Comparison of ENCODE assay signal across 10 cellular contexts in genomic region chr22:35425971-35426800, GRCh38. TPM values are rescaled to one million over a fixed set of nuclear protein-coding genes. Genes with fewer than 3 reads are reported as not detected.
A peak's percentile ranks its signal among the peaks of the same experiment; 100 is the strongest.
DNase-seq lines count a peak whose midpoint lies in the region; ATAC-seq and TF ChIP-seq lines count a peak whose summit lies in the region.
"Had no signal": no experiment of that assay in that cellular context is flagged by ENCODE, and none has a peak within 500 bp of the region (broad histone marks: within the 10 kb centered on the region; RNA-seq: fewer than 3 reads in every experiment).

No MANE protein-coding gene starts in this region.

- no peaks in the 10 kb centered on the region for H3K9me3 Mint-ChIP-seq in HFFc6
- no peaks in the 10 kb centered on the region for H3K9me3 Mint-ChIP-seq in activated T-helper 17 cell treated with anti-CD3 and anti-CD28 coated beads, Interleukin-2, amount 50 U/mL, for 72 hours
- H3K9me3 Mint-ChIP-seq in naive thymus-derived CD4-positive, alpha-beta T cell: no peaks in the 10 kb centered on the region

- no peak overlapping the region for H3K4me3 Mint-ChIP-seq in HFFc6
- no peak overlapping the region for H3K4me3 Mint-ChIP-seq in activated T-helper 17 cell treated with anti-CD3 and anti-CD28 coated beads, Interleukin-2, amount 50 U/mL, for 72 hours
- H3K4me3 Mint-ChIP-seq in naive thymus-derived CD4-positive, alpha-beta T cell: no peak overlapping the region

- no peak for TF ChIP-seq CTCF in HFFc6 (IDR thresholded peaks at IDR 0.05)
- no peak for TF ChIP-seq CTCF in mucosa of descending colon (IDR thresholded peaks at IDR 0.05)

- ATAC-seq in activated T-helper 17 cell treated with anti-CD3 and anti-CD28 coated beads, Interleukin-2, amount 50 U/mL, for 72 hours (replicated peaks): no peak
- ATAC-seq in naive thymus-derived CD4-positive, alpha-beta T cell: no peak
- ATAC-seq in mucosa of descending colon (no peak), GM19023 (IDR thresholded peaks at IDR 0.05; ENCODE audit: unreplicated experiment) (no peak)

- POLR2A ChIA-PET in naive thymus-derived CD4-positive, alpha-beta T cell (lab: Charles Lee): no interaction called here

- no peaks in the 10 kb centered on the region for H3K27me3 ChIP-seq in naive thymus-derived CD4-positive, alpha-beta T cell (ENCODE audit: control insufficient read depth in 2 of 2, insufficient read depth in 2 of 2, low read length in 2 of 2)

- H3K27me3 Mint-ChIP-seq in HFFc6 (ENCODE audit: insufficient read depth): peaks cover 2% of the 10 kb centered on the region
- H3K27me3 Mint-ChIP-seq in activated T-helper 17 cell treated with anti-CD3 and anti-CD28 coated beads, Interleukin-2, amount 50 U/mL, for 72 hours: no peaks in the 10 kb centered on the region
- no peaks in the 10 kb centered on the region for H3K27me3 Mint-ChIP-seq in naive thymus-derived CD4-positive, alpha-beta T cell

- CTCF ChIA-PET in naive thymus-derived CD4-positive, alpha-beta T cell (lab: Charles Lee): no interaction called here

- H3K36me3 Mint-ChIP-seq in HFFc6 (ENCODE audit: low read depth): peaks cover 7% of the 10 kb centered on the region; the same call in 1 of the 2 replicates
- H3K36me3 Mint-ChIP-seq in activated T-helper 17 cell treated with anti-CD3 and anti-CD28 coated beads, Interleukin-2, amount 50 U/mL, for 72 hours (ENCODE audit: low read depth): peaks cover 99% of the 10 kb centered on the region
- H3K36me3 Mint-ChIP-seq in naive thymus-derived CD4-positive, alpha-beta T cell: peaks cover 0 to 46% (median 11%) of the 10 kb centered on the region in 5 donors

- H3K9me3 ChIP-seq in mesodermal cell (ENCODE audit: control insufficient read depth, low read length): no peaks in the 10 kb centered on the region
- H3K9me3 ChIP-seq in naive thymus-derived CD4-positive, alpha-beta T cell (ENCODE audit: control insufficient read depth in 2 of 3, low read length in 3 of 3): no peaks in the 10 kb centered on the region
- no peaks in the 10 kb centered on the region for H3K9me3 ChIP-seq in mucosa of descending colon

- DNase-seq in COLO668 (lab: John Stamatoyannopoulos, UW; ENCODE audit: unreplicated experiment) (peak; percentile 83), HFFc6 (peak; percentile 5), mucosa of descending colon (no peak), NCI-H524 treated with DMSO at 0.1 percent for 48 hours (lab: John Stamatoyannopoulos, UW) (no peak)
- no peak for DNase-seq in naive thymus-derived CD4-positive, alpha-beta T cell
- DNase-seq: SIG-M5 had no signal

- WGBS in mesodermal cell (ENCODE audit: insufficient coverage in 2 of 2), 2 experiments: 80% methylated on average over 7 to 9 of the region's 11 CpGs

- intact Hi-C loops in naive thymus-derived CD4-positive, alpha-beta T cell (cut with micrococcal nuclease): no loop called here
- intact Hi-C loops in mucosa of descending colon (cut with DNase I, micrococcal nuclease): no loop called here

- peaks cover 4% of the 10 kb centered on the region for H3K4me1 ChIP-seq in mesodermal cell (ENCODE audit: control insufficient read depth, insufficient read depth, low read length, poor library complexity, severe bottlenecking)
- no peaks in the 10 kb centered on the region for H3K4me1 ChIP-seq in naive thymus-derived CD4-positive, alpha-beta T cell (ENCODE audit: control insufficient read depth in 2 of 2, insufficient read depth in 2 of 2, low read length in 2 of 2)
- H3K4me1 ChIP-seq in mucosa of descending colon (ENCODE audit: low read depth): peaks cover 1% of the 10 kb centered on the region

- H3K36me3 ChIP-seq in mesodermal cell (ENCODE audit: control insufficient read depth, insufficient read depth, low read length) (peaks cover 72% of the 10 kb centered on the region), mucosa of descending colon (ENCODE audit: low read depth) (no peaks in the 10 kb centered on the region)
- H3K36me3 ChIP-seq in naive thymus-derived CD4-positive, alpha-beta T cell (ENCODE audit: control insufficient read depth in 2 of 3, insufficient read depth in 3 of 3, low read length in 3 of 3): peaks cover 0 to 55% (median 5%) of the 10 kb centered on the region in 3 experiments

- peak overlapping the region; percentile 56; the same call in 1 of the 2 replicates for H3K27ac Mint-ChIP-seq in HFFc6
- H3K27ac Mint-ChIP-seq in activated T-helper 17 cell treated with anti-CD3 and anti-CD28 coated beads, Interleukin-2, amount 50 U/mL, for 72 hours: peak overlapping the region; percentile 75
- H3K27ac Mint-ChIP-seq in naive thymus-derived CD4-positive, alpha-beta T cell: peak overlapping the region in 4 of 9 donors; percentile 36 to 73 (median 54)

- peak overlapping the region; percentile 51 for H3K27ac ChIP-seq in mesodermal cell (ENCODE audit: low read depth, low read length, severe bottlenecking)
- no peak overlapping the region for H3K27ac ChIP-seq in naive thymus-derived CD4-positive, alpha-beta T cell (ENCODE audit: low read depth, low read length)

- H3K4me1 Mint-ChIP-seq in HFFc6 (ENCODE audit: low read depth): peaks cover 23% of the 10 kb centered on the region
- peaks cover 4% of the 10 kb centered on the region for H3K4me1 Mint-ChIP-seq in activated T-helper 17 cell treated with anti-CD3 and anti-CD28 coated beads, Interleukin-2, amount 50 U/mL, for 72 hours
- peaks cover 0 to 3% (median 0%) of the 10 kb centered on the region in 7 donors for H3K4me1 Mint-ChIP-seq in naive thymus-derived CD4-positive, alpha-beta T cell

- H3K4me3 ChIP-seq in mesodermal cell (ENCODE audit: extremely low read depth, insufficient read depth, low read length, poor library complexity, severe bottlenecking): no peak overlapping the region
- no peak overlapping the region for H3K4me3 ChIP-seq in naive thymus-derived CD4-positive, alpha-beta T cell (ENCODE audit: low read length)
- no peak overlapping the region for H3K4me3 ChIP-seq in mucosa of descending colon

RNA-seq across cellular contexts. Expression of gene MCM5, which starts 26.2 kb away (rescaled TPM):
- total RNA-seq in HFFc6 (2021; fragmentation: NEBNext Ultra II Directional; extraction: Animal tissue kit (Norgen Biotek cat#: 25700)): 10 to 100 TPM; 41.1 to 96.3 (median 79.9) TPM
- 100 to 1,000 TPM; 124 to 273 TPM for total RNA-seq in activated T-helper 17 cell treated with anti-CD3 and anti-CD28 coated beads, Interleukin-2, amount 50 U/mL, for 72 hours
- 51.8 TPM for polyA plus RNA-seq in mesodermal cell (2013, experiment 1 of 2)
- 50.5 TPM for polyA plus RNA-seq in mesodermal cell (2013, experiment 2 of 2)
- 100 to 1,000 TPM in 1 of 5 experiments, 10 to 100 TPM in 4; 34.7 to 208 (median 50.7) TPM for total RNA-seq in naive thymus-derived CD4-positive, alpha-beta T cell
- 10 to 100 TPM; 19.7 to 26.4 TPM for polyA plus RNA-seq in naive thymus-derived CD4-positive, alpha-beta T cell
- 10 to 100 TPM; 18.5 to 45.2 (median 30.3) TPM for total RNA-seq in mucosa of descending colon

RNA-seq across cellular contexts. Expression of gene HMOX1, which starts 45.3 kb away (rescaled TPM):
- 100 to 1,000 TPM in 1 of 6 experiments, 10 to 100 TPM in 5; 51.2 to 117 (median 56.2) TPM for total RNA-seq in HFFc6 (2021; fragmentation: NEBNext Ultra II Directional; extraction: Animal tissue kit (Norgen Biotek cat#: 25700))
- 1 to 10 TPM; 3.5 to 7.3 TPM for total RNA-seq in activated T-helper 17 cell treated with anti-CD3 and anti-CD28 coated beads, Interleukin-2, amount 50 U/mL, for 72 hours
- polyA plus RNA-seq in mesodermal cell (2013, experiment 1 of 2): 8.6 TPM
- 5.9 TPM for polyA plus RNA-seq in mesodermal cell (2013, experiment 2 of 2)
- total RNA-seq in naive thymus-derived CD4-positive, alpha-beta T cell: 10 to 100 TPM in 1 of 5 experiments, 1 to 10 TPM in 3, under 1 TPM in 1; 0.92 to 54.0 (median 6.6) TPM
- under 1 TPM; 0.14 to 0.19 TPM for polyA plus RNA-seq in naive thymus-derived CD4-positive, alpha-beta T cell
- 10 to 100 TPM; 33.8 to 71.4 (median 55.5) TPM for total RNA-seq in mucosa of descending colon
- polyA plus RNA-seq: neural cell had no signal

Comparison
In these comparisons a context has a peak if more than half of its experiments do, and no peak if none do; other contexts are left out.
1. DNase-seq: peak in COLO668 (single experiment) and HFFc6 (single experiment); none in naive thymus-derived CD4-positive, alpha-beta T cell (0 of 9), mucosa of descending colon (0 of 3) and NCI-H524 treated with DMSO at 0.1 percent for 48 hours (single experiment).